11 cellular contexts compared by ENCODE assay signal in genomic region chr10:132230557-132231210, GRCh38. TPM values are rescaled to one million over a fixed set of nuclear protein-coding genes. Genes with fewer than 3 reads are reported as not detected.
A peak's percentile ranks its signal among the peaks of the same experiment; 100 is the strongest.
DNase-seq lines count a peak whose midpoint lies in the region; ATAC-seq and TF ChIP-seq lines count a peak whose summit lies in the region.
"Had no signal": no experiment of that assay in that cellular context is flagged by ENCODE, and none has a peak within 500 bp of the region (broad histone marks: within the 10 kb centered on the region; RNA-seq: fewer than 3 reads in every experiment).

No MANE protein-coding gene starts in this region.

- H3K9me3 Mint-ChIP-seq in CD4-positive, alpha-beta T cell, result no peaks in the 10 kb centered on the region

- in situ Hi-C loops in IMR-90 (cut with MboI; ENCODE audit: low sequenced_read_pairs), result no loop called here

- no peak overlapping the region for H4K8ac ChIP-seq in IMR-90 (ENCODE audit: low read depth in 2 of 2, low read length in 2 of 2)

- no peaks in the 10 kb centered on the region for H3K27me3 Mint-ChIP-seq in CD4-positive, alpha-beta T cell

- H3K23ac ChIP-seq in IMR-90 (ENCODE audit: low read depth, low read length), result no peak overlapping the region

- H3K14ac ChIP-seq in IMR-90 (replicated peaks; ENCODE audit: low read depth, low read length), result no peak overlapping the region

- no peaks in the 10 kb centered on the region for H3K36me3 Mint-ChIP-seq in CD4-positive, alpha-beta T cell (ENCODE audit: low read depth)

- H3K27me3 ChIP-seq in CD4-positive, alpha-beta T cell (ENCODE audit: control insufficient read depth, insufficient read depth, low read length), result no peaks in the 10 kb centered on the region
- H3K27me3 ChIP-seq in IMR-90 (ENCODE audit: control insufficient read depth, insufficient read depth, low read length), result no peaks in the 10 kb centered on the region; the same call in 1 of the 2 replicates
- H3K27me3 ChIP-seq in effector memory CD4-positive, alpha-beta T cell (replicated peaks; ENCODE audit: control insufficient read depth, insufficient read depth, low read length, poor library complexity, severe bottlenecking), result no peaks in the 10 kb centered on the region
- H3K27me3 ChIP-seq in psoas muscle (ENCODE audit: insufficient read depth in 3 of 3, low read length in 2 of 3), result no peaks in the 10 kb centered on the region

- H3K4me1 ChIP-seq in IMR-90 (ENCODE audit: control insufficient read depth, insufficient read depth, low read length) (no peaks in the 10 kb centered on the region), psoas muscle (no peaks in the 10 kb centered on the region)
- H3K4me1 ChIP-seq in effector memory CD4-positive, alpha-beta T cell (ENCODE audit: control insufficient read depth, insufficient read depth, low read length, poor library complexity, severe bottlenecking), result peaks cover 6% of the 10 kb centered on the region

- POLR2A ChIA-PET in CD4-positive, alpha-beta T cell (lab: Charles Lee), result no interaction called here
- POLR2A ChIA-PET in IMR-90 (lab: Charles Lee; ENCODE audit: unreplicated experiment), result no interaction called here

- no peak overlapping the region for H2BK20ac ChIP-seq in IMR-90 (ENCODE audit: low read depth, low read length)

- TF ChIP-seq POLR2A in IMR-90 (IDR thresholded peaks at IDR 0.05; ENCODE audit: low read depth, low read length), result no peak

- no peak for TF ChIP-seq CTCF in CD4-positive, alpha-beta T cell (IDR thresholded peaks at IDR 0.05)
- TF ChIP-seq CTCF in IMR-90 (conservative IDR thresholded peaks at IDR 0.05; ENCODE audit: low read depth, low read length), result no peak
- TF ChIP-seq CTCF in psoas muscle (IDR thresholded peaks at IDR 0.05), result no peak

- 82% methylated on average over 5 of the region's 21 CpGs; no CpG with 5 or more reads in 1 of the 2 experiments for WGBS in IMR-90 (ENCODE audit: extremely low coverage in 2 of 2, insufficient read length in 1 of 2), 2 experiments
- 76 to 84% (median 79%) methylated on average over 14 to 21 of the region's 21 CpGs for WGBS in psoas muscle, 3 donors

- DNase-seq in CD4-positive, alpha-beta T cell, result no peak
- no peak for DNase-seq in IMR-90
- DNase-seq in effector memory CD4-positive, alpha-beta T cell, result no peak
- no peak for DNase-seq in psoas muscle
- no peak for DNase-seq in RPMI8226
- DNase-seq: COR-L47; NCI-H2081 treated with DMSO at 0.1 percent for 48 hours; NK-92 treated with Interleukin-12 subunit alpha and Interleukin-12 subunit beta, amount 100 ng/mL, for 24 hours had no signal

- H3K9ac ChIP-seq in IMR-90 (ENCODE audit: low read depth, low read length), result no peak overlapping the region

- CTCF ChIA-PET in CD4-positive, alpha-beta T cell (lab: Charles Lee), result no interaction called here
- CTCF ChIA-PET in IMR-90 (lab: Yijun Ruan, JAX), result no interaction called here

- no peak overlapping the region for H3K4me3 Mint-ChIP-seq in CD4-positive, alpha-beta T cell

- peak overlapping the region; percentile 32 for H2AFZ ChIP-seq in IMR-90 (replicated peaks; ENCODE audit: low read length, poor library complexity)

- H2BK15ac ChIP-seq in IMR-90 (ENCODE audit: low read depth, low read length), result no peak overlapping the region

- H2AK5ac ChIP-seq in IMR-90 (ENCODE audit: low read depth, low read length), result no peak overlapping the region

- dilution Hi-C loops in IMR-90 (cut with HindIII; ENCODE audit: low sequenced_read_pairs, unreplicated experiment), result loop anchor here (25.0 kb wide), 1 partner anchor 107 kb away; the partner anchor contains the start of gene LRRC27

- no peaks in the 10 kb centered on the region for H4K20me1 ChIP-seq in IMR-90 (ENCODE audit: insufficient read depth, low read length)

- H2AK9ac ChIP-seq in IMR-90 (replicated peaks; ENCODE audit: low read depth, low read length, poor library complexity), result no peak overlapping the region

- no peak for ATAC-seq in CD4-positive, alpha-beta T cell (ENCODE audit: poor library complexity)
- ATAC-seq in IMR-90 (ENCODE audit: low read depth) (no peak), psoas muscle (no peak), HG03108 (IDR thresholded peaks at IDR 0.05; ENCODE audit: unreplicated experiment) (no peak), GM21528 (IDR thresholded peaks at IDR 0.05; ENCODE audit: low FRiP score, unreplicated experiment) (no peak)

- no peak overlapping the region for H4K5ac ChIP-seq in IMR-90 (ENCODE audit: low read depth, low read length)

- no peak overlapping the region for H2BK120ac ChIP-seq in IMR-90 (ENCODE audit: low read depth, low read length)

- no peak overlapping the region for H4K91ac ChIP-seq in IMR-90 (ENCODE audit: insufficient read depth, low read depth, low read length)

- H3K79me1 ChIP-seq in IMR-90 (ENCODE audit: low read depth in 1 of 2, low read length in 2 of 2), result no peaks in the 10 kb centered on the region

- H3K56ac ChIP-seq in IMR-90 (ENCODE audit: extremely low read depth, insufficient read depth, low read length), result no peak overlapping the region

- no TSS peak for BruUV-seq in IMR-90 (replicated peaks; lab: Mats Ljungman, UMichigan)

- H3K4me3 ChIP-seq in IMR-90 (ENCODE audit: insufficient read depth, low read depth, low read length) (no peak overlapping the region), psoas muscle (peak overlapping the region; percentile 49)
- H3K4me3 ChIP-seq in effector memory CD4-positive, alpha-beta T cell (ENCODE audit: insufficient read depth, low read depth, low read length, poor library complexity, severe bottlenecking), result peak overlapping the region; percentile 42
- H3K4me3 ChIP-seq: mucosa of descending colon had no signal

- H3K4me1 Mint-ChIP-seq in CD4-positive, alpha-beta T cell (ENCODE audit: low read depth), result peaks cover 32% of the 10 kb centered on the region

- H3K4ac ChIP-seq in IMR-90 (ENCODE audit: low read depth, low read length), result no peak overlapping the region

- H3K9me3 ChIP-seq in CD4-positive, alpha-beta T cell (ENCODE audit: control insufficient read depth, low read length), result no peaks in the 10 kb centered on the region
- no peaks in the 10 kb centered on the region for H3K9me3 ChIP-seq in IMR-90 (ENCODE audit: control insufficient read depth, insufficient read depth, low read length)
- no peaks in the 10 kb centered on the region for H3K9me3 ChIP-seq in effector memory CD4-positive, alpha-beta T cell (ENCODE audit: control insufficient read depth, low read length)
- H3K9me3 ChIP-seq in psoas muscle, result no peaks in the 10 kb centered on the region
- H3K9me3 ChIP-seq: mucosa of descending colon had no signal

- TF ChIP-seq RAD21 in IMR-90 (IDR thresholded peaks at IDR 0.05; ENCODE audit: low read length), result no peak

- H3K4me2 ChIP-seq in IMR-90 (ENCODE audit: low read depth, low read length), result no peak overlapping the region

- H3K9me1 ChIP-seq in IMR-90 (ENCODE audit: insufficient read depth, low read length), result no peaks in the 10 kb centered on the region; the same call in 1 of the 2 replicates

- H2BK5ac ChIP-seq in IMR-90 (ENCODE audit: low read depth, low read length, poor library complexity, severe bottlenecking), result no peak overlapping the region

- H3K36me3 ChIP-seq in IMR-90 (ENCODE audit: control insufficient read depth, insufficient read depth, low read length) (no peaks in the 10 kb centered on the region), psoas muscle (ENCODE audit: insufficient read depth in 1 of 2, low read depth in 1 of 2) (no peaks in the 10 kb centered on the region)
- no peaks in the 10 kb centered on the region for H3K36me3 ChIP-seq in effector memory CD4-positive, alpha-beta T cell (ENCODE audit: control insufficient read depth, insufficient read depth, low read length)

- H3K27ac ChIP-seq in CD4-positive, alpha-beta T cell (ENCODE audit: low read depth, low read length), result no peak overlapping the region
- H3K27ac ChIP-seq in IMR-90 (ENCODE audit: insufficient read depth, low read length) (no peak overlapping the region), psoas muscle (no peak overlapping the region)
- peak overlapping the region; percentile 42 for H3K27ac ChIP-seq in effector memory CD4-positive, alpha-beta T cell (ENCODE audit: insufficient read depth, low read length, poor library complexity, severe bottlenecking)

- intact Hi-C loops in CD4-positive, alpha-beta T cell (cut with DNase I, micrococcal nuclease), result no loop called here
- intact Hi-C loops in IMR-90 (cut with micrococcal nuclease), result no loop called here
- intact Hi-C loops in psoas muscle (cut with DNase I), result no loop called here

- H3K18ac ChIP-seq in IMR-90 (ENCODE audit: low read depth, low read length), result no peak overlapping the region

- H3K27ac Mint-ChIP-seq in CD4-positive, alpha-beta T cell, result peak overlapping the region; percentile 88

TF ChIP-seq in IMR-90, 13 proteins besides CTCF, POLR2A, EP300 and RAD21 (continues in another document):
- TF ChIP-seq BHLHE40 (IDR thresholded peaks at IDR 0.05; ENCODE audit: low read depth, low read length), result no peak
- TF ChIP-seq USF2 (IDR thresholded peaks at IDR 0.05; ENCODE audit: low read depth, low read length), result no peak
- no peak for TF ChIP-seq RFX5 (IDR thresholded peaks at IDR 0.05; ENCODE audit: low read depth, low read length)
- TF ChIP-seq RCOR1 (IDR thresholded peaks at IDR 0.05; ENCODE audit: insufficient replicate concordance, low read length), result no peak
- TF ChIP-seq MAFK (IDR thresholded peaks at IDR 0.05; ENCODE audit: low read depth, low read length), result no peak
- TF ChIP-seq FOS (IDR thresholded peaks at IDR 0.05; ENCODE audit: low read depth, low read length), result no peak
- TF ChIP-seq ELK1 (IDR thresholded peaks at IDR 0.05; ENCODE audit: borderline replicate concordance, low read depth, low read length), result no peak

RNA-seq across cellular contexts. Expression of gene DPYSL4, which starts 43.9 kb away (rescaled TPM):
- under 1 TPM; 0.64 to 0.96 TPM for total RNA-seq in CD4-positive, alpha-beta T cell
- total RNA-seq in IMR-90 (2012; rRNA removed) (7.2 and 8.1 TPM in 2 replicates), psoas muscle (1 to 10 TPM in 1 of 4 donors, under 1 TPM in 3; 0.82 to 1.4 (median 0.85) TPM)
- polyA plus RNA-seq in IMR-90 (2012; rRNA removed) (30.5 and 33.7 TPM in 2 replicates), psoas muscle (under 1 TPM; 0.30 to 0.39 (median 0.36) TPM)
- 21.2 and 32.9 TPM in 2 replicates for polyA plus RNA-seq in IMR-90 (2012; cell fraction: cytosol; rRNA removed)
- 68.7 and 195 TPM in 2 replicates for polyA plus RNA-seq in IMR-90 (2012; cell fraction: nucleus; rRNA removed; ENCODE audit: low replicate concordance)
